Comparison of ENCODE assay signal across 8 cellular contexts in genomic region chr3:31531992-31532586, GRCh38. TPM values are rescaled to one million over a fixed set of nuclear protein-coding genes. Genes with fewer than 3 reads are reported as not detected.
DNase-seq lines count a peak whose midpoint lies in the region; ATAC-seq, FAIRE-seq and TF ChIP-seq lines count a peak whose summit lies in the region.

No MANE protein-coding gene starts in this region.

- no peak for FAIRE-seq in keratinocyte (lab: Jason Lieb, UNC)

- ATAC-seq in HG03432 (IDR thresholded peaks at IDR 0.05; ENCODE audit: unreplicated experiment): peak; percentile 84

- no peak for TF ChIP-seq CTCF in keratinocyte (optimal IDR thresholded peaks at IDR 0.05 in 1 of 3, IDR thresholded peaks at IDR 0.05 in 1 of 3, conservative IDR thresholded peaks at IDR 0.05 in 1 of 3; ENCODE audit: extremely low read depth in 1 of 3, insufficient read depth in 2 of 3, low read length in 3 of 3)

- peak overlapping the region; percentile 81 for H3K4me2 ChIP-seq in keratinocyte (ENCODE audit: control insufficient read depth, extremely low read depth, insufficient read depth, low read depth, low read length)

- H3K27ac ChIP-seq in keratinocyte (ENCODE audit: control insufficient read depth, insufficient read depth, low read length): peak overlapping the region; percentile 79

- H3K4me3 ChIP-seq in keratinocyte (ENCODE audit: control insufficient read depth in 2 of 3, extremely low read depth in 1 of 3, insufficient read depth in 2 of 3, low read depth in 1 of 3, low read length in 3 of 3): peak overlapping the region; percentile 82 to 94 (median 87)

- no peaks in the 10 kb centered on the region for H3K27me3 ChIP-seq in keratinocyte (ENCODE audit: control insufficient read depth, extremely low read depth, insufficient read depth, low read length)

- peak overlapping the region; percentile 75 for H2AFZ ChIP-seq in keratinocyte (ENCODE audit: control insufficient read depth, low read length)

- dilution Hi-C loops in keratinocyte (cut with MboI; ENCODE audit: extremely low pct_ligation_motif_present, low sequenced_read_pairs): no loop called here

- peaks cover 8% of the 10 kb centered on the region for H4K20me1 ChIP-seq in keratinocyte (ENCODE audit: control insufficient read depth, extremely low read depth, insufficient read depth, low read length)

- H3K9me1 ChIP-seq in keratinocyte (ENCODE audit: control insufficient read depth, extremely low read depth, insufficient read depth, low read length): no peaks in the 10 kb centered on the region

- no peaks in the 10 kb centered on the region for H3K9me3 ChIP-seq in keratinocyte (ENCODE audit: control insufficient read depth, low read depth, low read length)

- peak overlapping the region; percentile 89 for H3K9ac ChIP-seq in keratinocyte (ENCODE audit: control insufficient read depth, extremely low read depth, insufficient read depth, low read length)

- peaks cover 43% of the 10 kb centered on the region for H3K79me2 ChIP-seq in keratinocyte (ENCODE audit: control insufficient read depth, insufficient read depth, low read length)

- peak; percentile 99 for DNase-seq in AML-193 (lab: John Stamatoyannopoulos, UW)
- DNase-seq in NCI-H460 (ENCODE audit: extremely low read depth, low read depth): peak; percentile 96
- peak; percentile 98 for DNase-seq in activated CD4-positive, alpha-beta T cell treated with anti-CD3 and anti-CD28 coated beads for 1 hour
- peak; percentile 99 for DNase-seq in cerebellum (ENCODE audit: low spot score)
- peak; percentile 83 for DNase-seq in keratinocyte (ENCODE audit: low read depth, low spot score)
- DNase-seq in stimulated activated CD4-positive, alpha-beta T cell treated with anti-CD3 and anti-CD28 coated beads, Interleukin-12 subunit alpha, Interleukin-12 subunit beta, amount 100 ng/mL, for 48 hours (ENCODE audit: low read depth in 2 of 3, low spot score in 1 of 3): peak; percentile 97 to 99 (median 98)

- peaks cover 10% of the 10 kb centered on the region for H3K4me1 ChIP-seq in keratinocyte (ENCODE audit: control insufficient read depth, extremely low read depth, insufficient read depth, low read length)

- H3K36me3 ChIP-seq in keratinocyte (ENCODE audit: control insufficient read depth in 2 of 2, extremely low read depth in 1 of 2, insufficient read depth in 2 of 2, low read length in 2 of 2): no peaks in the 10 kb centered on the region

- TF ChIP-seq POLR2A in GM19193 (IDR thresholded peaks at IDR 0.05; ENCODE audit: extremely low read depth, insufficient read depth, insufficient read length): peak; percentile 96

RNA-seq across cellular contexts. Expression of gene STT3B, which starts 0.6 kb away (rescaled TPM):
- total RNA-seq in NCI-H460 (2014; rRNA removed; shearing (Covaris generic)): 156 and 176 TPM in 2 replicates
- 110 and 151 TPM in 2 replicates for polyA plus RNA-seq in NCI-H460 (2014; cell fraction: nucleus; rRNA removed)
- total RNA-seq in cerebellum: 95.2 TPM
- 66.7 to 129 TPM (median 95.0 TPM) in 3 replicates for polyA plus RNA-seq in keratinocyte
- polyA plus RNA-seq in keratinocyte (2011; ENCODE audit: low read depth): 42.6 TPM
- 37.8 and 78.8 TPM in 2 replicates for polyA plus RNA-seq in keratinocyte (2011; cell fraction: cytosol; rRNA removed)
- 74.8 and 101 TPM in 2 replicates for polyA plus RNA-seq in keratinocyte (2011; cell fraction: nucleus; rRNA removed)
- 58.8 and 70.9 TPM in 2 replicates for polyA plus RNA-seq in keratinocyte (2012; ENCODE audit: low replicate concordance)
- polyA minus RNA-seq in keratinocyte: 42.6 to 165 TPM (median 103 TPM) in 3 replicates
- 79.0 TPM for polyA minus RNA-seq in keratinocyte (2011; cell fraction: cytosol; rRNA and poly(A)+ RNA removed)
- 105 and 184 TPM in 2 replicates for polyA minus RNA-seq in keratinocyte (2011; cell fraction: nucleus; rRNA and poly(A)+ RNA removed)

Comparison
In these comparisons a context has a peak if more than half of its experiments do, and no peak if none do; other contexts are left out.
1. Peak in every context shown above with its lines: DNase-seq, ATAC-seq, H3K4me3 ChIP-seq and H3K27ac ChIP-seq.